Comparison of ENCODE assay signal across 21 cellular contexts in the genomic region with DNA sequence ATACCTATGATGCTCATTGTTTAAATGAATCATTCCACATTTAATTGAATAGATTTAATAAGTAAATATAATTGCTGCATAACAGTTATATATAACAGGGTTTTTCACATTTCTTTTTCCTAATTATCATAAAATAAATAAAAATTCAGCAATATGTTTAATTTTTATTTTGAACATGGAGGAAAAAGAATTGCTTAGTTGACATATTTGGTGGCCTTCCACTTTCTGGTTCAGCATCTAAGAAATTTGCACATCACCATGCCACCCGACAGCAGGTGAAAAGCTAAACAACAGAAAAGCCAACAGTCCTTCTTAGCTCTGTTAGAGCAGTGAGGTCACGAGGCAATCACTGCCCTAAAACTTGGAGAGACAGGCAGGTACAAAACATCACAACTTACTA.
"Had no signal": no experiment of that assay in that cellular context is flagged by ENCODE, and none has a peak within 500 bp of the region (broad histone marks: within the 10 kb centered on the region; RNA-seq: fewer than 3 reads in every experiment).

No MANE protein-coding gene starts in this region.

- H3K9me3 ChIP-seq: SJSA1 had no signal

- H3K4me1 ChIP-seq: SJSA1 had no signal

- H3K36me3 ChIP-seq: SJSA1 had no signal

- H3K27ac ChIP-seq: HL-60, KMS-11, SJSA1 had no signal

- DNase-seq: Kasumi-1, MM.1S, NCI-H1092 treated with DMSO at 0.1 percent for 48 hours, NCI-H1436, NCI-H187, NCI-H2029, NCI-H2081 treated with DMSO at 0.1 percent for 48 hours, NCI-H446, NCI-H510A, NCI-H524 treated with DMSO at 0.1 percent for 48 hours, NCI-H69, NCI-H774, Right ventricle myocardium superior, RPMI8226, SIG-M5 had no signal

- H3K27me3 ChIP-seq: SJSA1 had no signal

- H3K9ac ChIP-seq: KMS-11 had no signal

- H3K4me3 ChIP-seq: SJSA1, SK-N-MC had no signal

- FAIRE-seq: HTR-8/SVneo, RCC 7860 had no signal

- H3K4me2 ChIP-seq: KMS-11 had no signal
